Comparison of ENCODE assay signal across 16 cellular contexts in genomic region chr1:21618059-21618458, GRCh38. TPM values are rescaled to one million over a fixed set of nuclear protein-coding genes. Genes with fewer than 3 reads are reported as not detected.
DNase-seq lines count a peak whose midpoint lies in the region; ATAC-seq and TF ChIP-seq lines count a peak whose summit lies in the region.
"Had no signal": no experiment of that assay in that cellular context is flagged by ENCODE, and none has a peak within 500 bp of the region (broad histone marks: within the 10 kb centered on the region; RNA-seq: fewer than 3 reads in every experiment).

No MANE protein-coding gene starts in this region.

- H3K9me3 Mint-ChIP-seq in nephron, result no peaks in the 10 kb centered on the region
- H3K9me3 Mint-ChIP-seq in endothelial cell (ENCODE audit: unreplicated experiment), result no peaks in the 10 kb centered on the region
- H3K9me3 Mint-ChIP-seq: CD4-positive, alpha-beta memory T cell; H9 had no signal

- TF ChIP-seq CTCF in body of pancreas (IDR thresholded peaks at IDR 0.05), result no peak
- no peak for TF ChIP-seq CTCF in hepatocyte (IDR thresholded peaks at IDR 0.05; ENCODE audit: poor library complexity)
- no peak for TF ChIP-seq CTCF in nephron (IDR thresholded peaks at IDR 0.05; ENCODE audit: unreplicated experiment in 3 of 3)
- no peak for TF ChIP-seq CTCF in thyroid gland (IDR thresholded peaks at IDR 0.05)
- no peak for TF ChIP-seq CTCF in endothelial cell (IDR thresholded peaks at IDR 0.05; ENCODE audit: unreplicated experiment)

- H3K27ac Mint-ChIP-seq in nephron, result peak overlapping the region in 2 of 3 experiments; percentile 50 to 74
- H3K27ac Mint-ChIP-seq in endothelial cell (ENCODE audit: unreplicated experiment), result no peak overlapping the region
- H3K27ac Mint-ChIP-seq: CD4-positive, alpha-beta memory T cell had no signal

- 69 to 84% methylated on average over 5 to 7 of the region's 7 CpGs for WGBS in body of pancreas, 2 donors
- 97% methylated on average over 7 of the region's 7 CpGs for WGBS in hepatocyte (ENCODE audit: low lambda C conversion rate, missing lambda C conversion rate)
- 82 to 92% methylated on average over 2 to 6 of the region's 7 CpGs for WGBS in thyroid gland, 2 donors

- H3K27me3 ChIP-seq in body of pancreas (no peaks in the 10 kb centered on the region), hepatocyte (no peaks in the 10 kb centered on the region), thyroid gland (no peaks in the 10 kb centered on the region)

- H3K27ac ChIP-seq in body of pancreas, result peak overlapping the region; percentile 80 to 90 (median 83)
- peak overlapping the region; percentile 66 for H3K27ac ChIP-seq in hepatocyte
- H3K27ac ChIP-seq in thyroid gland, result peak overlapping the region; percentile 77 to 94 (median 90)
- H3K27ac ChIP-seq: GM23248 had no signal

- H3K4me2 ChIP-seq in hepatocyte, result no peak overlapping the region

- no peak overlapping the region for H2AFZ ChIP-seq in hepatocyte
- H2AFZ ChIP-seq: GM23248 had no signal

- H3K36me3 ChIP-seq in body of pancreas (replicated peaks in 1 of 2; ENCODE audit: insufficient read depth in 1 of 2, low read depth in 2 of 2) (peaks cover 0 to 9% of the 10 kb centered on the region in 2 donors), hepatocyte (replicated peaks; ENCODE audit: insufficient read depth, low read depth) (no peaks in the 10 kb centered on the region), thyroid gland (peaks cover 35 to 44% of the 10 kb centered on the region in 2 donors)

- ATAC-seq in body of pancreas (no peak), HG03378 (IDR thresholded peaks at IDR 0.05; ENCODE audit: unreplicated experiment) (no peak)
- ATAC-seq: HCT116 had no signal

- no peak overlapping the region for H3K4me3 ChIP-seq in body of pancreas
- no peak overlapping the region for H3K4me3 ChIP-seq in hepatocyte
- no peak overlapping the region for H3K4me3 ChIP-seq in thyroid gland (replicated peaks in 1 of 3)
- H3K4me3 ChIP-seq: GM23248 had no signal

- H3K36me3 Mint-ChIP-seq in nephron (ENCODE audit: low read depth) (no peaks in the 10 kb centered on the region), endothelial cell (ENCODE audit: low read depth, unreplicated experiment) (no peaks in the 10 kb centered on the region)
- H3K36me3 Mint-ChIP-seq: CD4-positive, alpha-beta memory T cell had no signal

- peaks cover 73% of the 10 kb centered on the region for H3K4me1 ChIP-seq in body of pancreas
- H3K4me1 ChIP-seq in hepatocyte (ENCODE audit: insufficient read depth), result peaks cover 31% of the 10 kb centered on the region
- H3K4me1 ChIP-seq in thyroid gland, result peaks cover 26 to 30% of the 10 kb centered on the region in 2 donors

- no peaks in the 10 kb centered on the region for H4K20me1 ChIP-seq in hepatocyte (ENCODE audit: insufficient read depth, poor library complexity, severe bottlenecking)

- H3K9me2 ChIP-seq in hepatocyte (replicated peaks; ENCODE audit: insufficient read depth), result no peaks in the 10 kb centered on the region

- DNase-seq in body of pancreas, result no peak
- no peak for DNase-seq in hepatocyte (ENCODE audit: low spot score)
- DNase-seq in thyroid gland, result peak in 1 of 2 donors; percentile 51
- DNase-seq in endothelial cell (ENCODE audit: low spot score), result no peak
- DNase-seq in effector CD8-positive, alpha-beta T cell (lab: John Stamatoyannopoulos, UW), result no peak
- DNase-seq in pons (ENCODE audit: low spot score), result no peak
- DNase-seq: Calu3; CD4-positive, alpha-beta memory T cell; COR-L47; DMS53; GF-D8; H9 had no signal

- H3K4me3 Mint-ChIP-seq in nephron (peak overlapping the region in 1 of 3 experiments; percentile 15), endothelial cell (ENCODE audit: unreplicated experiment) (no peak overlapping the region)
- H3K4me3 Mint-ChIP-seq: CD4-positive, alpha-beta memory T cell had no signal

- intact Hi-C loops in body of pancreas (cut with DNase I) (no loop called here), thyroid gland (cut with DNase I) (no loop called here)

- peaks cover 33% of the 10 kb centered on the region for H3K4me1 Mint-ChIP-seq in nephron
- H3K4me1 Mint-ChIP-seq in endothelial cell (ENCODE audit: unreplicated experiment), result peaks cover 4% of the 10 kb centered on the region

- TF ChIP-seq POLR2A in body of pancreas (IDR thresholded peaks at IDR 0.05) (no peak), thyroid gland (IDR thresholded peaks at IDR 0.05) (no peak)

- H3K79me2 ChIP-seq in hepatocyte, result no peaks in the 10 kb centered on the region

- H3K27me3 Mint-ChIP-seq in nephron (ENCODE audit: low read depth) (peaks cover 17% of the 10 kb centered on the region), endothelial cell (ENCODE audit: unreplicated experiment) (peaks cover 13% of the 10 kb centered on the region)

- H3K9me3 ChIP-seq in body of pancreas (no peaks in the 10 kb centered on the region), hepatocyte (ENCODE audit: low read depth) (no peaks in the 10 kb centered on the region), thyroid gland (no peaks in the 10 kb centered on the region)

RNA-seq across cellular contexts. Expression of gene RAP1GAP, which starts 51.1 kb away (rescaled TPM):
- total RNA-seq in body of pancreas, result 100 to 1,000 TPM in 1 of 2 donors, 10 to 100 TPM in 1; 46.5 to 104 TPM
- total RNA-seq in hepatocyte, result 12.0 and 12.3 TPM in 2 replicates
- polyA plus RNA-seq in hepatocyte, result 14.2 and 18.0 TPM in 2 replicates
- total RNA-seq in thyroid gland, result 100 to 1,000 TPM; 256 to 588 (median 506) TPM
- total RNA-seq in endothelial cell (ENCODE audit: unreplicated experiment), result 0.56 TPM
- polyA plus RNA-seq: CD4-positive, alpha-beta memory T cell had no signal
